Comparison of ENCODE assay signal across 1 cellular context in the genomic region with DNA sequence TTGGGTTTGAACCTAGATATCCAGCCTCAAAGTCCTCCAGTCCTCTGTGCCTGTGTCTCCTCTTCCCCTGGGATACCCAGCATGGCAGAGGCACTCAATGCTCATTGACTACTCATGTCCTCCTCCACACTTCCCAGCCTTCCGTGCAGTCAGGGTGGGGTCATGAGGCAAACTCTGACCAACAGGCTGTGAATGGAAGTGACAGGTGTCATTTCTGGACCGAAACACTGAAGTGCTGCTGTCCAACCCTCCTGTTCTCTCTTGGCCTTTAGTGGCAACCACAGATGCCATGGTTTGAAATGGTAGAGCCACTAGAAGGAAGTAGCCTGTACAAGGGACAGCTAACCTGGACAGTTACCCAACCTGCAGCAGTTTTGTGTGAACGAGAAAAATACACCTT.
TF ChIP-seq lines count a peak whose summit lies in the region.

No MANE protein-coding gene starts in this region.

TF ChIP-seq in IMR-90, 13 proteins besides CTCF, POLR2A, EP300 and RAD21:
- TF ChIP-seq, protein P1, sequence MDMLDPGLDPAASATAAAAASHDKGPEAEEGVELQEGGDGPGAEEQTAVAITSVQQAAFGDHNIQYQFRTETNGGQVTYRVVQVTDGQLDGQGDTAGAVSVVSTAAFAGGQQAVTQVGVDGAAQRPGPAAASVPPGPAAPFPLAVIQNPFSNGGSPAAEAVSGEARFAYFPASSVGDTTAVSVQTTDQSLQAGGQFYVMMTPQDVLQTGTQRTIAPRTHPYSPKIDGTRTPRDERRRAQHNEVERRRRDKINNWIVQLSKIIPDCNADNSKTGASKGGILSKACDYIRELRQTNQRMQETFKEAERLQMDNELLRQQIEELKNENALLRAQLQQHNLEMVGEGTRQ (IDR thresholded peaks at IDR 0.05; ENCODE audit: low read depth, low read length): no peak
- TF ChIP-seq CEBPB (IDR thresholded peaks at IDR 0.05; ENCODE audit: low read depth, low read length) (no peak), CHD1 (IDR thresholded peaks at IDR 0.05; ENCODE audit: low read depth, low read length) (no peak), FOS (IDR thresholded peaks at IDR 0.05; ENCODE audit: low read depth, low read length) (no peak), MXI1 (IDR thresholded peaks at IDR 0.05; ENCODE audit: borderline replicate concordance, low read depth, low read length) (no peak), MAZ (IDR thresholded peaks at IDR 0.05; ENCODE audit: borderline replicate concordance, low read depth, low read length) (no peak), ELK1 (IDR thresholded peaks at IDR 0.05; ENCODE audit: borderline replicate concordance, low read depth, low read length) (no peak), RFX5 (IDR thresholded peaks at IDR 0.05; ENCODE audit: low read depth, low read length) (no peak), NFE2L2 (IDR thresholded peaks at IDR 0.05; ENCODE audit: low read depth, low read length) (no peak), MAFK (IDR thresholded peaks at IDR 0.05; ENCODE audit: low read depth, low read length) (no peak), RCOR1 (IDR thresholded peaks at IDR 0.05; ENCODE audit: insufficient replicate concordance, low read length) (no peak), SMC3 (IDR thresholded peaks at IDR 0.05; ENCODE audit: low read depth, low read length) (no peak)
TF ChIP-seq in IMR-90: peak in this region for 0.
